Comparison of ENCODE assay signal across 17 cellular contexts in genomic region chr12:112133418-112133817, GRCh38.
"Had no signal": no experiment of that assay in that cellular context is flagged by ENCODE, and none has a peak within 500 bp of the region (broad histone marks: within the 10 kb centered on the region; RNA-seq: fewer than 3 reads in every experiment).

No MANE protein-coding gene starts in this region.

- H3K4me1 Mint-ChIP-seq: nephron progenitor cell had no signal

- H3K27ac Mint-ChIP-seq: nephron progenitor cell had no signal

- H3K9me3 Mint-ChIP-seq: nephron progenitor cell had no signal

- H3K27me3 ChIP-seq: left lung, tibial artery, upper lobe of left lung, vagina had no signal

- H3K9me3 ChIP-seq: left lung, tibial artery, upper lobe of left lung, vagina had no signal

- DNase-seq: cortex of kidney; effector memory CD4-positive, alpha-beta T cell; islet precursor cell; left lung; mesenchymal stem cell; midbrain; nephron progenitor cell; posterior cingulate gyrus; right cardiac atrium; small intestine; stimulated activated CD4-positive, alpha-beta T cell treated with anti-CD3 and anti-CD28 coated beads, Interleukin-12 subunit alpha, Interleukin-12 subunit beta, amount 100 ng/mL, for 4 hours; stimulated activated naive CD8-positive, alpha-beta T cell treated with anti-CD3 and anti-CD28 coated beads, Interleukin-15, Interleukin-2, amounts not matched to agents 100 U/mL and 50 U/mL, for 24 hours; tibial artery had no signal

- H3K4me3 Mint-ChIP-seq: nephron progenitor cell had no signal

- ATAC-seq: esophagus mucosa; left lung; right cardiac atrium; stimulated activated naive CD8-positive, alpha-beta T cell treated with anti-CD3 and anti-CD28 coated beads, Interleukin-15, Interleukin-2, amounts not matched to agents 100 U/mL and 50 U/mL, for 24 hours had no signal

- H3K27ac ChIP-seq: tibial artery, upper lobe of left lung, vagina had no signal

- H3K4me3 ChIP-seq: left lung, lung, tibial artery, upper lobe of left lung, vagina had no signal
